ENCODE assay signal across 9 cellular contexts in genomic region chr3:149180057-149180573, GRCh38. TPM values are rescaled to one million over a fixed set of nuclear protein-coding genes. Genes with fewer than 3 reads are reported as not detected.
DNase-seq lines count a peak whose midpoint lies in the region.
"Had no signal": no experiment of that assay in that cellular context is flagged by ENCODE, and none has a peak within 500 bp of the region (broad histone marks: within the 10 kb centered on the region; RNA-seq: fewer than 3 reads in every experiment).

No MANE protein-coding gene starts in this region.

- H3K4me1 Mint-ChIP-seq in activated CD4-positive, alpha-beta memory T cell treated with anti-CD3 and anti-CD28 coated beads, Interleukin-2, amount 10 ng/mL, durations not matched to agents 7 days and 5 days: peaks cover under 1% of the 10 kb centered on the region

- POLR2A ChIA-PET in activated CD4-positive, alpha-beta memory T cell treated with anti-CD3 and anti-CD28 coated beads, Interleukin-2, amount 10 ng/mL, durations not matched to agents 7 days and 5 days (lab: Charles Lee): interaction anchor here (1.2 kb wide), 1 partner anchor 51 kb away, joined by 3 read pairs; the partner anchor contains the start of gene HPS3

- no peak overlapping the region for H3K4me3 Mint-ChIP-seq in activated CD4-positive, alpha-beta memory T cell treated with anti-CD3 and anti-CD28 coated beads, Interleukin-2, amount 10 ng/mL, durations not matched to agents 7 days and 5 days

- DNase-seq in AG08395 (ENCODE audit: low spot score) (peak; percentile 97), MV-4-11 (lab: John Stamatoyannopoulos, UW) (peak; percentile 91), dedifferentiated amniotic fluid mesenchymal stem cell (ENCODE audit: extremely low spot score) (peak; percentile 97), medulla oblongata (ENCODE audit: extremely low spot score) (peak; percentile 61), DMS114 treated with DMSO at 0.1 percent for 48 hours (lab: John Stamatoyannopoulos, UW; ENCODE audit: unreplicated experiment) (no peak), T-helper 2 cell (no peak)
- DNase-seq in stimulated activated CD4-positive, alpha-beta T cell treated with anti-CD3 and anti-CD28 coated beads, Interleukin-4, amount 100 ng/mL, for 1 hour: no peak
- DNase-seq in activated CD4-positive, alpha-beta memory T cell treated with anti-CD3 and anti-CD28 coated beads, Interleukin-2, amount 10 ng/mL, durations not matched to agents 7 days and 5 days: no peak
- DNase-seq: NCI-H2081 had no signal

- H3K27ac Mint-ChIP-seq in activated CD4-positive, alpha-beta memory T cell treated with anti-CD3 and anti-CD28 coated beads, Interleukin-2, amount 10 ng/mL, durations not matched to agents 7 days and 5 days: no peak overlapping the region

- H3K9me3 Mint-ChIP-seq in activated CD4-positive, alpha-beta memory T cell treated with anti-CD3 and anti-CD28 coated beads, Interleukin-2, amount 10 ng/mL, durations not matched to agents 7 days and 5 days: no peaks in the 10 kb centered on the region

- CTCF ChIA-PET in activated CD4-positive, alpha-beta memory T cell treated with anti-CD3 and anti-CD28 coated beads, Interleukin-2, amount 10 ng/mL, durations not matched to agents 7 days and 5 days (lab: Charles Lee): interaction anchor here (0.7 to 1.4 kb wide), 2 partner anchors 225 to 326 kb away, joined by 3 read pairs; no protein-coding TSS in a partner anchor

- H3K27me3 Mint-ChIP-seq in activated CD4-positive, alpha-beta memory T cell treated with anti-CD3 and anti-CD28 coated beads, Interleukin-2, amount 10 ng/mL, durations not matched to agents 7 days and 5 days: no peaks in the 10 kb centered on the region

- peaks cover 7% of the 10 kb centered on the region for H3K36me3 Mint-ChIP-seq in activated CD4-positive, alpha-beta memory T cell treated with anti-CD3 and anti-CD28 coated beads, Interleukin-2, amount 10 ng/mL, durations not matched to agents 7 days and 5 days (ENCODE audit: low read depth)

RNA-seq across cellular contexts. Expression of gene CP, which starts 41.5 kb away (rescaled TPM):
- total RNA-seq in activated CD4-positive, alpha-beta memory T cell treated with anti-CD3 and anti-CD28 coated beads, Interleukin-2, amount 10 ng/mL, durations not matched to agents 7 days and 5 days: not detected

RNA-seq across cellular contexts. Expression of gene HPS3, which starts 50.7 kb away (rescaled TPM):
- 10 to 100 TPM; 33.0 to 33.7 TPM for total RNA-seq in activated CD4-positive, alpha-beta memory T cell treated with anti-CD3 and anti-CD28 coated beads, Interleukin-2, amount 10 ng/mL, durations not matched to agents 7 days and 5 days

Comparison
In these comparisons a context has a peak if more than half of its experiments do, and no peak if none do; other contexts are left out.
1. DNase-seq: peak in AG08395 (single experiment), MV-4-11 (single experiment), dedifferentiated amniotic fluid mesenchymal stem cell (single experiment) and medulla oblongata (single experiment); none in stimulated activated CD4-positive, alpha-beta T cell treated with anti-CD3 and anti-CD28 coated beads, Interleukin-4, amount 100 ng/mL, for 1 hour (single experiment), activated CD4-positive, alpha-beta memory T cell treated with anti-CD3 and anti-CD28 coated beads, Interleukin-2, amount 10 ng/mL, durations not matched to agents 7 days and 5 days (single experiment), DMS114 treated with DMSO at 0.1 percent for 48 hours (single experiment) and T-helper 2 cell (0 of 5).